Comparison of ENCODE assay signal across 8 cellular contexts in genomic region chr2:64653174-64654062, GRCh38. TPM values are rescaled to one million over a fixed set of nuclear protein-coding genes. Genes with fewer than 3 reads are reported as not detected.
DNase-seq lines count a peak whose midpoint lies in the region; ATAC-seq and TF ChIP-seq lines count a peak whose summit lies in the region.

TSS of gene SERTAD2 (minus strand) at chr2:64653913. CDS start at chr2:64636871, 17,042 bp downstream.

- H3K27me3 ChIP-seq in breast epithelium, result no peaks in the 10 kb centered on the region
- no peaks in the 10 kb centered on the region for H3K27me3 ChIP-seq in spleen (replicated peaks in 1 of 7)

- TF ChIP-seq POLR2A in breast epithelium (IDR thresholded peaks at IDR 0.05), result peak; percentile 77
- TF ChIP-seq POLR2A in spleen (IDR thresholded peaks at IDR 0.05), result peak; percentile 85 to 93 (median 86)

- DNase-seq in 8988T (peak; percentile 84), NCI-H2171 treated with DMSO at 0.1 percent for 48 hours (lab: John Stamatoyannopoulos, UW) (peak; percentile 81), breast epithelium (ENCODE audit: low spot score in 2 of 2) (peak; percentile 86 to 87), immature natural killer cell (peak; percentile 84 to 89 (median 87)), spleen (peak; percentile 99)

- ATAC-seq in GM18861 (IDR thresholded peaks at IDR 0.05; ENCODE audit: unreplicated experiment) (peak; percentile 50), HG03095 (IDR thresholded peaks at IDR 0.05; ENCODE audit: unreplicated experiment) (peak; percentile 64)

- peak within 1 kb of the TSS; percentile 89 to 92 (median 91) for H3K4me3 Mint-ChIP-seq in immature natural killer cell

- H3K27ac ChIP-seq in VCaP (peak within 1 kb of the TSS; percentile 95), breast epithelium (peak within 1 kb of the TSS; percentile 99 to 100), spleen (peak within 1 kb of the TSS; percentile 99 to 100 (median 100))

- H3K4me1 ChIP-seq in breast epithelium (peaks cover 0 to 21% of the 10 kb centered on the region in 2 donors), spleen (peaks cover 53 to 87% (median 80%) of the 10 kb centered on the region in 6 donors)

- H3K36me3 ChIP-seq in breast epithelium (no peaks in the 10 kb centered on the region), spleen (no peaks in the 10 kb centered on the region)

- H3K4me3 ChIP-seq in breast epithelium (peak within 1 kb of the TSS; percentile 95 to 97 (median 97)), spleen (peak within 1 kb of the TSS; percentile 62 to 91 (median 71))

- H3K36me3 Mint-ChIP-seq in immature natural killer cell, result no peaks in the 10 kb centered on the region

- intact Hi-C loops in breast epithelium (cut with DNase I; ENCODE audit: low total_unique reads), result loop anchor here (5.0 kb wide), 2 partner anchors 99 to 214 kb away; no protein-coding TSS in a partner anchor
- intact Hi-C loops in spleen (cut with DNase I; ENCODE audit: low total_unique reads), result loop anchor here (5.0 kb wide), 1 partner anchor 99 kb away; no protein-coding TSS in a partner anchor

- H3K9me3 ChIP-seq in breast epithelium (no peaks in the 10 kb centered on the region), spleen (no peaks in the 10 kb centered on the region)

- peaks cover 5 to 12% (median 12%) of the 10 kb centered on the region in 3 donors for H3K27me3 Mint-ChIP-seq in immature natural killer cell (ENCODE audit: low read depth in 3 of 3)

- peaks cover 37 to 56% of the 10 kb centered on the region in 2 donors for H3K4me1 Mint-ChIP-seq in immature natural killer cell

- H3K27ac Mint-ChIP-seq in immature natural killer cell, result peak within 1 kb of the TSS; percentile 89 to 94 (median 93)

- no peaks in the 10 kb centered on the region for H3K9me3 Mint-ChIP-seq in immature natural killer cell

- TF ChIP-seq CTCF in VCaP (conservative IDR thresholded peaks at IDR 0.05) (peak; percentile 28), breast epithelium (IDR thresholded peaks at IDR 0.05) (peak in 2 of 3 donors; percentile 15 to 39), spleen (IDR thresholded peaks at IDR 0.05 in 8 of 11, conservative IDR thresholded peaks at IDR 0.05 in 3 of 11) (peak in 6 of 11 experiments; percentile 19 to 44 (median 28))

- WGBS in spleen, 5 donors, result 0 to 1% (median 1%) methylated on average over 73 to 106 of the region's 107 CpGs

RNA-seq across cellular contexts. Expression of gene SERTAD2, which starts in this region (rescaled TPM):
- total RNA-seq in breast epithelium, result 10 to 100 TPM; 12.8 to 20.0 (median 17.0) TPM
- polyA plus RNA-seq in immature natural killer cell, result 1 to 10 TPM; 4.7 to 8.0 (median 6.1) TPM
- total RNA-seq in spleen, result 10 to 100 TPM; 31.2 to 61.4 (median 43.3) TPM
- 10 to 100 TPM; 10.4 to 16.9 (median 13.6) TPM for polyA plus RNA-seq in spleen

Comparison
In these comparisons a context has a peak if more than half of its experiments do, and no peak if none do; other contexts are left out.
1. Peak in every context shown above with its lines: DNase-seq, ATAC-seq, H3K4me3 ChIP-seq and H3K27ac ChIP-seq.